ENCODE assay signal across 1 cellular context in genomic region chr2:237924164-237924534, GRCh38.
TF ChIP-seq lines count a peak whose summit lies in the region.

No MANE protein-coding gene starts in this region.

TF ChIP-seq in A549, 52 proteins besides CTCF, POLR2A, EP300 and RAD21:
- TF ChIP-seq BHLHE40 (IDR thresholded peaks at IDR 0.05; ENCODE audit: low read depth, low read length), result no peak
- no peak for TF ChIP-seq CEBPB (IDR thresholded peaks at IDR 0.05)
- TF ChIP-seq MYC (IDR thresholded peaks at IDR 0.05; ENCODE audit: borderline replicate concordance, low read length), result no peak
